Comparison of ENCODE assay signal across 14 cellular contexts in the genomic region with DNA sequence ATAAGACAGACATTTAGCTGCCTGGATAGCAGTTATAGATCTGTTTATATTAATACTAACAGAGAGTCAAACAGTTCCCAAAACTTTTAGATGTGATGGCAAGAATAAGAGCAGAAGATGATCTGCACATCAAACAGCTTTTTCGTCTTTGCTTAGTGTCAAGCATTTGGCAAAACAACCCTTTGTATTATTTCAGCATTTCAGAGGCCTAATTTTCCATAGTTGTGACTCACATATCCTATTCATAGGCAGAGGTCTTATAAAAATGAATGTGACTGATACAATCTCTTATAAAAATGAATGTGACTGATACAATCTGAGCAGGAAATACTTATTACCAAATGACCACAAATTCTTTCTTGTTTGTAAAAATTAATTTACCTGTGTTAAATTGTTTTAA.
A peak's percentile ranks its signal among the peaks of the same experiment; 100 is the strongest.
DNase-seq lines count a peak whose midpoint lies in the region; ATAC-seq and TF ChIP-seq lines count a peak whose summit lies in the region.
"Had no signal": no experiment of that assay in that cellular context is flagged by ENCODE, and none has a peak within 500 bp of the region (broad histone marks: within the 10 kb centered on the region; RNA-seq: fewer than 3 reads in every experiment).

No MANE protein-coding gene starts in this region.

- H3K4me1 ChIP-seq in PC-3 (ENCODE audit: insufficient read depth, low read length) (peaks cover 17% of the 10 kb centered on the region), adipocyte (ENCODE audit: control insufficient read depth, insufficient read depth, low read length) (no peaks in the 10 kb centered on the region)
- H3K4me1 ChIP-seq: Caco-2 had no signal

- DNase-seq in HT-29 (ENCODE audit: low spot score) (peak; percentile 22), PC-3 (peak; percentile 96), adipocyte (ENCODE audit: low read depth) (peak; percentile 25)
- DNase-seq: C1 segment of cervical spinal cord; Caco-2; CD4-positive, alpha-beta memory T cell; DMS153; DND-41; GM23248; H7; HCEC 1CT had no signal

- BruUV-seq in PC-3 (replicated peaks; lab: Mats Ljungman, UMichigan), result no TSS peak

- no peaks in the 10 kb centered on the region for H3K9me3 ChIP-seq in PC-3 (ENCODE audit: low read length)
- H3K9me3 ChIP-seq in adipocyte (ENCODE audit: control insufficient read depth, low read length), result no peaks in the 10 kb centered on the region
- H3K9me3 ChIP-seq: Caco-2 had no signal

- CTCF ChIA-PET in PC-3 (lab: Charles Lee), result no interaction called here

- POLR2A ChIA-PET in PC-3 (lab: Charles Lee; ENCODE audit: unreplicated experiment), result no interaction called here

- no peaks in the 10 kb centered on the region for H3K9me2 ChIP-seq in PC-3 (replicated peaks; ENCODE audit: low read length)

- no peak overlapping the region for H3K27ac ChIP-seq in PC-3 (ENCODE audit: low read length)
- H3K27ac ChIP-seq: GM23248 had no signal

- H3K36me3 ChIP-seq in PC-3 (ENCODE audit: low read depth, low read length) (no peaks in the 10 kb centered on the region), adipocyte (ENCODE audit: control insufficient read depth, insufficient read depth, low read length, severe bottlenecking) (no peaks in the 10 kb centered on the region)

- H3K4me3 ChIP-seq in PC-3 (ENCODE audit: low read length), result no peak overlapping the region
- no peak overlapping the region for H3K4me3 ChIP-seq in adipocyte (ENCODE audit: low read length)
- H3K4me3 ChIP-seq: GM23248 had no signal

- ATAC-seq in PC-3 (peak; percentile 94), GM21529 (IDR thresholded peaks at IDR 0.05; ENCODE audit: unreplicated experiment) (no peak), GM21423 (IDR thresholded peaks at IDR 0.05; ENCODE audit: unreplicated experiment) (no peak), HG02763 (IDR thresholded peaks at IDR 0.05; ENCODE audit: unreplicated experiment) (no peak)

- H3K9ac ChIP-seq in PC-3 (ENCODE audit: low read length) (no peak overlapping the region), adipocyte (ENCODE audit: low read length) (no peak overlapping the region)
- H3K9ac ChIP-seq: GM23248 had no signal

- H2AFZ ChIP-seq in PC-3 (ENCODE audit: low read length), result no peak overlapping the region
- H2AFZ ChIP-seq: GM23248 had no signal

- H3K4me2 ChIP-seq in PC-3 (ENCODE audit: low read length), result peak overlapping the region; percentile 5

- no peak for TF ChIP-seq CTCF in PC-3 (conservative IDR thresholded peaks at IDR 0.05; ENCODE audit: low read depth, low read length)

- no peaks in the 10 kb centered on the region for H3K79me2 ChIP-seq in PC-3 (ENCODE audit: low read length)

- intact Hi-C loops in PC-3 (cut with micrococcal nuclease), result no loop called here

- H3K27me3 ChIP-seq in PC-3 (ENCODE audit: low read length) (peaks cover 32% of the 10 kb centered on the region), adipocyte (replicated peaks; ENCODE audit: control insufficient read depth, insufficient read depth, low read length) (peaks cover under 1% of the 10 kb centered on the region)

- H4K20me1 ChIP-seq in PC-3 (ENCODE audit: low read length), result no peaks in the 10 kb centered on the region

- no peaks in the 10 kb centered on the region for H3F3A ChIP-seq in PC-3 (ENCODE audit: low read length, unreplicated experiment)

Comparison
In these comparisons a context has a peak if more than half of its experiments do, and no peak if none do; other contexts are left out.
1. DNase-seq: peak in every context shown above with its lines; median percentile 96 in PC-3; 25 in adipocyte; 22 in HT-29.